15 cellular contexts compared by ENCODE assay signal in genomic region chr6:170092826-170093225, GRCh38.
A peak's percentile ranks its signal among the peaks of the same experiment; 100 is the strongest.
DNase-seq lines count a peak whose midpoint lies in the region; ATAC-seq lines count a peak whose summit lies in the region.
"Had no signal": no experiment of that assay in that cellular context is flagged by ENCODE, and none has a peak within 500 bp of the region (broad histone marks: within the 10 kb centered on the region; RNA-seq: fewer than 3 reads in every experiment).

No MANE protein-coding gene starts in this region.

- peaks cover 19 to 26% of the 10 kb centered on the region in 2 experiments for H3K4me1 ChIP-seq in trophoblast cell (ENCODE audit: control insufficient read depth in 1 of 2, insufficient read depth in 2 of 2, low read length in 2 of 2)
- H3K4me1 ChIP-seq in Karpas-422 (ENCODE audit: low read length) = peaks cover 17% of the 10 kb centered on the region

- H2BK5ac ChIP-seq in trophoblast cell (ENCODE audit: low read depth, low read length, poor library complexity) = no peak overlapping the region

- intact Hi-C loops in activated CD4-positive, alpha-beta memory T cell treated with anti-CD3 and anti-CD28 coated beads for 36 hours (cut with micrococcal nuclease) = no loop called here

- H3K9me3 ChIP-seq in trophoblast cell (ENCODE audit: insufficient read depth, low read depth, low read length) = peaks cover 4% of the 10 kb centered on the region
- no peaks in the 10 kb centered on the region for H3K9me3 ChIP-seq in Karpas-422 (ENCODE audit: low read length)

- H4K20me1 ChIP-seq in Karpas-422 (ENCODE audit: insufficient read depth, low read depth, low read length) = no peaks in the 10 kb centered on the region

- H3K27me3 ChIP-seq in trophoblast cell (ENCODE audit: insufficient read depth, low read length) = no peaks in the 10 kb centered on the region
- H3K27me3 ChIP-seq in Karpas-422 (ENCODE audit: low read length) = no peaks in the 10 kb centered on the region

- H3K18ac ChIP-seq in trophoblast cell (ENCODE audit: low read length) = no peak overlapping the region

- no peak overlapping the region for H3K4me3 Mint-ChIP-seq in activated T-cell treated with anti-CD3 and anti-CD28 coated beads, Interleukin-2, amount 50 U/mL, for 24 hours
- no peak overlapping the region for H3K4me3 Mint-ChIP-seq in activated CD4-positive, alpha-beta memory T cell treated with anti-CD3 and anti-CD28 coated beads for 36 hours
- H3K4me3 Mint-ChIP-seq: CD4-positive, alpha-beta memory T cell had no signal

- no peak overlapping the region for H4K91ac ChIP-seq in trophoblast cell (ENCODE audit: low read depth, low read length)

- H3K79me2 ChIP-seq in trophoblast cell (ENCODE audit: control insufficient read depth, insufficient read depth, low read length, poor library complexity) (no peaks in the 10 kb centered on the region), Karpas-422 (ENCODE audit: low read length) (no peaks in the 10 kb centered on the region)

- H3K27ac ChIP-seq in trophoblast cell (ENCODE audit: low read depth, low read length) = no peak overlapping the region
- H3K27ac ChIP-seq in Karpas-422 (ENCODE audit: low read length) = no peak overlapping the region

- no peak overlapping the region for H2BK12ac ChIP-seq in trophoblast cell (ENCODE audit: low read length)

- no peak overlapping the region for H3K9ac ChIP-seq in trophoblast cell (ENCODE audit: low read length)
- H3K9ac ChIP-seq in Karpas-422 (ENCODE audit: low read length) = no peak overlapping the region

- no peaks in the 10 kb centered on the region for H3K36me3 Mint-ChIP-seq in activated T-cell treated with anti-CD3 and anti-CD28 coated beads, Interleukin-2, amount 50 U/mL, for 24 hours (ENCODE audit: low read depth)
- H3K36me3 Mint-ChIP-seq in activated CD4-positive, alpha-beta memory T cell treated with anti-CD3 and anti-CD28 coated beads for 36 hours = peaks cover 1% of the 10 kb centered on the region
- H3K36me3 Mint-ChIP-seq: CD4-positive, alpha-beta memory T cell had no signal

- H3K4me2 ChIP-seq in trophoblast cell (ENCODE audit: low read length) (no peak overlapping the region), Karpas-422 (ENCODE audit: low read depth, low read length, poor library complexity, severe bottlenecking) (no peak overlapping the region)

- H3K23ac ChIP-seq in trophoblast cell (ENCODE audit: low read length) = no peak overlapping the region

- POLR2A ChIA-PET in activated CD4-positive, alpha-beta memory T cell treated with anti-CD3 and anti-CD28 coated beads for 36 hours (lab: Charles Lee) = no interaction called here

- H3K4me1 Mint-ChIP-seq in activated T-cell treated with anti-CD3 and anti-CD28 coated beads, Interleukin-2, amount 50 U/mL, for 24 hours (ENCODE audit: low read depth) = peaks cover 28% of the 10 kb centered on the region
- peaks cover 27% of the 10 kb centered on the region for H3K4me1 Mint-ChIP-seq in activated CD4-positive, alpha-beta memory T cell treated with anti-CD3 and anti-CD28 coated beads for 36 hours (ENCODE audit: low read depth)

- H4K12ac ChIP-seq in trophoblast cell (ENCODE audit: low read depth, low read length) = no peak overlapping the region

- CTCF ChIA-PET in activated CD4-positive, alpha-beta memory T cell treated with anti-CD3 and anti-CD28 coated beads for 36 hours (lab: Charles Lee) = interaction anchor here (1.0 kb wide), 1 partner anchor 261 kb away, joined by 3 read pairs; no protein-coding TSS in a partner anchor

- H2AFZ ChIP-seq in trophoblast cell (ENCODE audit: insufficient read depth, low read length, poor library complexity) = no peak overlapping the region
- no peak overlapping the region for H2AFZ ChIP-seq in Karpas-422 (ENCODE audit: low read length)

- no peaks in the 10 kb centered on the region for H3K9me3 Mint-ChIP-seq in activated T-cell treated with anti-CD3 and anti-CD28 coated beads, Interleukin-2, amount 50 U/mL, for 24 hours
- H3K9me3 Mint-ChIP-seq in activated CD4-positive, alpha-beta memory T cell treated with anti-CD3 and anti-CD28 coated beads for 36 hours = no peaks in the 10 kb centered on the region
- H3K9me3 Mint-ChIP-seq: CD4-positive, alpha-beta memory T cell had no signal

- no peak overlapping the region for H3K4ac ChIP-seq in trophoblast cell (ENCODE audit: low read depth, low read length)

- H3K14ac ChIP-seq in trophoblast cell (ENCODE audit: low read length) = no peak overlapping the region

- no peaks in the 10 kb centered on the region for H3K9me2 ChIP-seq in Karpas-422 (replicated peaks; ENCODE audit: insufficient read depth, low read length)

- DNase-seq in activated T-cell treated with anti-CD3 and anti-CD28 coated beads, Interleukin-2, amount 50 U/mL, for 24 hours = peak; percentile 9
- DNase-seq in activated T-cell treated with anti-CD3 and anti-CD28 coated beads, Interleukin-2, amount 50 U/mL, for 1 hour = no peak
- DNase-seq in activated CD4-positive, alpha-beta memory T cell treated with anti-CD3 and anti-CD28 coated beads for 36 hours = peak; percentile 5
- DNase-seq in islet precursor cell (peak; percentile 19), trophoblast cell (no peak), Karpas-422 (no peak), NCI-H2227 (lab: John Stamatoyannopoulos, UW; ENCODE audit: unreplicated experiment) (no peak)
- DNase-seq: Calu3; CD4-positive, alpha-beta memory T cell; DMS53; NCI-H1105 treated with DMSO at 0.1 percent for 48 hours; NCI-H1694 treated with DMSO at 0.1 percent for 48 hours; OCI-M1; SHP77 treated with DMSO at 0.1 percent for 48 hours had no signal

- H3K27me3 Mint-ChIP-seq in activated T-cell treated with anti-CD3 and anti-CD28 coated beads, Interleukin-2, amount 50 U/mL, for 24 hours = peaks cover 10% of the 10 kb centered on the region
- H3K27me3 Mint-ChIP-seq in activated CD4-positive, alpha-beta memory T cell treated with anti-CD3 and anti-CD28 coated beads for 36 hours = peaks cover 8% of the 10 kb centered on the region

- H2AK5ac ChIP-seq in trophoblast cell (ENCODE audit: low read length) = no peak overlapping the region

- H2BK120ac ChIP-seq in trophoblast cell (ENCODE audit: insufficient read depth, low read length, poor library complexity) = no peak overlapping the region

- ATAC-seq in HG03432 (IDR thresholded peaks at IDR 0.05; ENCODE audit: unreplicated experiment) = no peak

- H3K36me3 ChIP-seq in trophoblast cell (ENCODE audit: control insufficient read depth in 1 of 2, insufficient read depth in 2 of 2, low read length in 2 of 2) (no peaks in the 10 kb centered on the region), Karpas-422 (ENCODE audit: insufficient read depth, low read length) (no peaks in the 10 kb centered on the region)

- peaks cover 13% of the 10 kb centered on the region for H3K79me1 ChIP-seq in trophoblast cell (ENCODE audit: low read length)

- no peak overlapping the region for H3K27ac Mint-ChIP-seq in activated T-cell treated with anti-CD3 and anti-CD28 coated beads, Interleukin-2, amount 50 U/mL, for 24 hours
- H3K27ac Mint-ChIP-seq in activated CD4-positive, alpha-beta memory T cell treated with anti-CD3 and anti-CD28 coated beads for 36 hours = no peak overlapping the region
- H3K27ac Mint-ChIP-seq: CD4-positive, alpha-beta memory T cell had no signal

- no peak overlapping the region for H4K8ac ChIP-seq in trophoblast cell (ENCODE audit: low read depth, low read length)

- H3K4me3 ChIP-seq in trophoblast cell (ENCODE audit: low read depth, low read length) = peak overlapping the region; percentile 35
- no peak overlapping the region for H3K4me3 ChIP-seq in Karpas-422 (ENCODE audit: low read length)

- WGBS in trophoblast cell (ENCODE audit: extremely low coverage, insufficient coverage, insufficient read length) = no CpG with 5 or more reads among the region's 15 CpGs

Comparison
In these comparisons a context has a peak if more than half of its experiments do, and no peak if none do; other contexts are left out.
1. DNase-seq: peak in activated T-cell treated with anti-CD3 and anti-CD28 coated beads, Interleukin-2, amount 50 U/mL, for 24 hours (single experiment), activated CD4-positive, alpha-beta memory T cell treated with anti-CD3 and anti-CD28 coated beads for 36 hours (single experiment) and islet precursor cell (single experiment); none in activated T-cell treated with anti-CD3 and anti-CD28 coated beads, Interleukin-2, amount 50 U/mL, for 1 hour (single experiment), trophoblast cell (0 of 2), Karpas-422 (single experiment) and NCI-H2227 (single experiment).